2 cellular contexts compared by ENCODE assay signal in the genomic region with DNA sequence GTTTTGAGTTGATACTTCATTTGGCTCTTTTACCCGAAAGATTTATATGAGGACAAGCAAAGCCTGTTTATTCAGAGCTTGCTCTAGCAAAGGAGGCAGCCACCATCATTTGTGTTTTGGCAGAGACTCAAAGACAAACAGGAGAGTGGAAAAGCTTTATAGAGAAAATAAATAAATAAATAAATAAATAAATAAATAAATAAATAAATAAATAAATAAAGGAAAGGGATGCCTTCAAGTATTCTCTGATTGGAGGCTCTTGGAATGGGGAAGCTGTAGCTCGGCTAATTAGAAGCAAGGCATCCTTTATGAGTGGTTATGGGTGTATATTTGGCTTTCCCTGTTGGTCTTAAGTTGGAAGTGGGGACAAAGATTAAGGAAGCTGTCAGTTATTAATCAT.
A peak's percentile ranks its signal among the peaks of the same experiment; 100 is the strongest.
TF ChIP-seq lines count a peak whose summit lies in the region.

No MANE protein-coding gene starts in this region.

TF ChIP-seq in HepG2, 621 proteins besides CTCF, POLR2A, EP300 and RAD21 (continued from another document):
- TF ChIP-seq, protein P1, sequence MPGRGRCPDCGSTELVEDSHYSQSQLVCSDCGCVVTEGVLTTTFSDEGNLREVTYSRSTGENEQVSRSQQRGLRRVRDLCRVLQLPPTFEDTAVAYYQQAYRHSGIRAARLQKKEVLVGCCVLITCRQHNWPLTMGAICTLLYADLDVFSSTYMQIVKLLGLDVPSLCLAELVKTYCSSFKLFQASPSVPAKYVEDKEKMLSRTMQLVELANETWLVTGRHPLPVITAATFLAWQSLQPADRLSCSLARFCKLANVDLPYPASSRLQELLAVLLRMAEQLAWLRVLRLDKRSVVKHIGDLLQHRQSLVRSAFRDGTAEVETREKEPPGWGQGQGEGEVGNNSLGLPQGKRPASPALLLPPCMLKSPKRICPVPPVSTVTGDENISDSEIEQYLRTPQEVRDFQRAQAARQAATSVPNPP (CRISPR knock-in tag; IDR thresholded peaks at IDR 0.05): no peak
- TF ChIP-seq ZNF883 (CRISPR knock-in tag; IDR thresholded peaks at IDR 0.05; ENCODE audit: not compliant biosample characterization) (no peak), ZNF724P (CRISPR knock-in tag; IDR thresholded peaks at IDR 0.05; ENCODE audit: borderline replicate concordance) (no peak), ZFY (CRISPR knock-in tag; IDR thresholded peaks at IDR 0.05) (no peak), ZNF224 (CRISPR knock-in tag; IDR thresholded peaks at IDR 0.05) (no peak), ZNF670 (CRISPR knock-in tag; IDR thresholded peaks at IDR 0.05; ENCODE audit: borderline replicate concordance) (no peak), ZC3H13 (CRISPR knock-in tag; IDR thresholded peaks at IDR 0.05) (no peak), MAFK (conservative IDR thresholded peaks at IDR 0.05 in 1 of 2, IDR thresholded peaks at IDR 0.05 in 1 of 2; ENCODE audit: low read length in 2 of 2) (no peak), PHB2 (IDR thresholded peaks at IDR 0.05; ENCODE audit: partially characterized antibody) (no peak), PPARG (CRISPR knock-in tag; conservative IDR thresholded peaks at IDR 0.05) (no peak), TBL1XR1 (IDR thresholded peaks at IDR 0.05; ENCODE audit: borderline replicate concordance, low read length, partially characterized antibody) (no peak), WIZ (CRISPR knock-in tag; IDR thresholded peaks at IDR 0.05) (no peak)
- TF ChIP-seq, protein P2, sequence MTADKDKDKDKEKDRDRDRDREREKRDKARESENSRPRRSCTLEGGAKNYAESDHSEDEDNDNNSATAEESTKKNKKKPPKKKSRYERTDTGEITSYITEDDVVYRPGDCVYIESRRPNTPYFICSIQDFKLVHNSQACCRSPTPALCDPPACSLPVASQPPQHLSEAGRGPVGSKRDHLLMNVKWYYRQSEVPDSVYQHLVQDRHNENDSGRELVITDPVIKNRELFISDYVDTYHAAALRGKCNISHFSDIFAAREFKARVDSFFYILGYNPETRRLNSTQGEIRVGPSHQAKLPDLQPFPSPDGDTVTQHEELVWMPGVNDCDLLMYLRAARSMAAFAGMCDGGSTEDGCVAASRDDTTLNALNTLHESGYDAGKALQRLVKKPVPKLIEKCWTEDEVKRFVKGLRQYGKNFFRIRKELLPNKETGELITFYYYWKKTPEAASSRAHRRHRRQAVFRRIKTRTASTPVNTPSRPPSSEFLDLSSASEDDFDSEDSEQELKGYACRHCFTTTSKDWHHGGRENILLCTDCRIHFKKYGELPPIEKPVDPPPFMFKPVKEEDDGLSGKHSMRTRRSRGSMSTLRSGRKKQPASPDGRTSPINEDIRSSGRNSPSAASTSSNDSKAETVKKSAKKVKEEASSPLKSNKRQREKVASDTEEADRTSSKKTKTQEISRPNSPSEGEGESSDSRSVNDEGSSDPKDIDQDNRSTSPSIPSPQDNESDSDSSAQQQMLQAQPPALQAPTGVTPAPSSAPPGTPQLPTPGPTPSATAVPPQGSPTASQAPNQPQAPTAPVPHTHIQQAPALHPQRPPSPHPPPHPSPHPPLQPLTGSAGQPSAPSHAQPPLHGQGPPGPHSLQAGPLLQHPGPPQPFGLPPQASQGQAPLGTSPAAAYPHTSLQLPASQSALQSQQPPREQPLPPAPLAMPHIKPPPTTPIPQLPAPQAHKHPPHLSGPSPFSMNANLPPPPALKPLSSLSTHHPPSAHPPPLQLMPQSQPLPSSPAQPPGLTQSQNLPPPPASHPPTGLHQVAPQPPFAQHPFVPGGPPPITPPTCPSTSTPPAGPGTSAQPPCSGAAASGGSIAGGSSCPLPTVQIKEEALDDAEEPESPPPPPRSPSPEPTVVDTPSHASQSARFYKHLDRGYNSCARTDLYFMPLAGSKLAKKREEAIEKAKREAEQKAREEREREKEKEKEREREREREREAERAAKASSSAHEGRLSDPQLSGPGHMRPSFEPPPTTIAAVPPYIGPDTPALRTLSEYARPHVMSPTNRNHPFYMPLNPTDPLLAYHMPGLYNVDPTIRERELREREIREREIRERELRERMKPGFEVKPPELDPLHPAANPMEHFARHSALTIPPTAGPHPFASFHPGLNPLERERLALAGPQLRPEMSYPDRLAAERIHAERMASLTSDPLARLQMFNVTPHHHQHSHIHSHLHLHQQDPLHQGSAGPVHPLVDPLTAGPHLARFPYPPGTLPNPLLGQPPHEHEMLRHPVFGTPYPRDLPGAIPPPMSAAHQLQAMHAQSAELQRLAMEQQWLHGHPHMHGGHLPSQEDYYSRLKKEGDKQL (CRISPR knock-in tag; IDR thresholded peaks at IDR 0.05; ENCODE audit: low read depth): no peak
- TF ChIP-seq, protein P3, sequence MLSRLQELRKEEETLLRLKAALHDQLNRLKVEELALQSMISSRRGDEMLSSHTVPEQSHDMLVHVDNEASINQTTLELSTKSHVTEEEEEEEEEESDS (CRISPR knock-in tag; IDR thresholded peaks at IDR 0.05; ENCODE audit: borderline replicate concordance): no peak
- TF ChIP-seq, protein P4, sequence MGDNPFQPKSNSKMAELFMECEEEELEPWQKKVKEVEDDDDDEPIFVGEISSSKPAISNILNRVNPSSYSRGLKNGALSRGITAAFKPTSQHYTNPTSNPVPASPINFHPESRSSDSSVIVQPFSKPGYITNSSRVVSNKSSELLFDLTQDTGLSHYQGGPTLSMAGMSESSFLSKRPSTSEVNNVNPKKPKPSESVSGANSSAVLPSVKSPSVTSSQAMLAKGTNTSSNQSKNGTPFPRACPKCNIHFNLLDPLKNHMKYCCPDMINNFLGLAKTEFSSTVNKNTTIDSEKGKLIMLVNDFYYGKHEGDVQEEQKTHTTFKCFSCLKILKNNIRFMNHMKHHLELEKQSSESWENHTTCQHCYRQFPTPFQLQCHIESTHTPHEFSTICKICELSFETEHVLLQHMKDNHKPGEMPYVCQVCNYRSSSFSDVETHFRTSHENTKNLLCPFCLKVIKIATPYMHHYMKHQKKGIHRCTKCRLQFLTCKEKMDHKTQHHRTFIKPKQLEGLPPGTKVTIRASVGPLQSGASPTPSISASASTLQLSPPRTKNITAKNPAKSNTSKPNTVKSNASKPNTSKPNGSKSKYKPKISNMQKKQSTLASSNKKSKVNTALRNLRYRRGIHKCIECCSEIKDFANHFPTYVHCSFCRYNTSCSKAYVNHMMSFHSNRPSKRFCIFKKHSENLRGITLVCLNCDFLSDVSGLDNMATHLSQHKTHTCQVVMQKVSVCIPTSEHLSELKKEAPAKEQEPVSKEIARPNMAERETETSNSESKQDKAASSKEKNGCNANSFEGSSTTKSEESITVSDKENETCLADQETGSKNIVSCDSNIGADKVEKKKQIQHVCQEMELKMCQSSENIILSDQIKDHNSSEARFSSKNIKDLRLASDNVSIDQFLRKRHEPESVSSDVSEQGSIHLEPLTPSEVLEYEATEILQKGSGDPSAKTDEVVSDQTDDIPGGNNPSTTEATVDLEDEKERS (CRISPR knock-in tag; IDR thresholded peaks at IDR 0.05): no peak

TF ChIP-seq in HEK293, 187 proteins besides CTCF, POLR2A, EP300 and RAD21 (continued from another document and continues in another):
- TF ChIP-seq, protein P5, sequence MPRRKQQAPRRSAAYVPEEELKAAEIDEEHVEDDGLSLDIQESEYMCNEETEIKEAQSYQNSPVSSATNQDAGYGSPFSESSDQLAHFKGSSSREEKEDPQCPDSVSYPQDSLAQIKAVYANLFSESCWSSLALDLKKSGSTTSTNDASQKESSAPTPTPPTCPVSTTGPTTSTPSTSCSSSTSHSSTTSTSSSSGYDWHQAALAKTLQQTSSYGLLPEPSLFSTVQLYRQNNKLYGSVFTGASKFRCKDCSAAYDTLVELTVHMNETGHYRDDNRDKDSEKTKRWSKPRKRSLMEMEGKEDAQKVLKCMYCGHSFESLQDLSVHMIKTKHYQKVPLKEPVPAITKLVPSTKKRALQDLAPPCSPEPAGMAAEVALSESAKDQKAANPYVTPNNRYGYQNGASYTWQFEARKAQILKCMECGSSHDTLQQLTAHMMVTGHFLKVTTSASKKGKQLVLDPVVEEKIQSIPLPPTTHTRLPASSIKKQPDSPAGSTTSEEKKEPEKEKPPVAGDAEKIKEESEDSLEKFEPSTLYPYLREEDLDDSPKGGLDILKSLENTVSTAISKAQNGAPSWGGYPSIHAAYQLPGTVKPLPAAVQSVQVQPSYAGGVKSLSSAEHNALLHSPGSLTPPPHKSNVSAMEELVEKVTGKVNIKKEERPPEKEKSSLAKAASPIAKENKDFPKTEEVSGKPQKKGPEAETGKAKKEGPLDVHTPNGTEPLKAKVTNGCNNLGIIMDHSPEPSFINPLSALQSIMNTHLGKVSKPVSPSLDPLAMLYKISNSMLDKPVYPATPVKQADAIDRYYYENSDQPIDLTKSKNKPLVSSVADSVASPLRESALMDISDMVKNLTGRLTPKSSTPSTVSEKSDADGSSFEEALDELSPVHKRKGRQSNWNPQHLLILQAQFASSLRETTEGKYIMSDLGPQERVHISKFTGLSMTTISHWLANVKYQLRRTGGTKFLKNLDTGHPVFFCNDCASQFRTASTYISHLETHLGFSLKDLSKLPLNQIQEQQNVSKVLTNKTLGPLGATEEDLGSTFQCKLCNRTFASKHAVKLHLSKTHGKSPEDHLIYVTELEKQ (tag by site-specific recombination; IDR thresholded peaks at IDR 0.05; ENCODE audit: borderline replicate concordance): no peak; the same call in 1 of the 2 replicates
- TF ChIP-seq, protein P6, sequence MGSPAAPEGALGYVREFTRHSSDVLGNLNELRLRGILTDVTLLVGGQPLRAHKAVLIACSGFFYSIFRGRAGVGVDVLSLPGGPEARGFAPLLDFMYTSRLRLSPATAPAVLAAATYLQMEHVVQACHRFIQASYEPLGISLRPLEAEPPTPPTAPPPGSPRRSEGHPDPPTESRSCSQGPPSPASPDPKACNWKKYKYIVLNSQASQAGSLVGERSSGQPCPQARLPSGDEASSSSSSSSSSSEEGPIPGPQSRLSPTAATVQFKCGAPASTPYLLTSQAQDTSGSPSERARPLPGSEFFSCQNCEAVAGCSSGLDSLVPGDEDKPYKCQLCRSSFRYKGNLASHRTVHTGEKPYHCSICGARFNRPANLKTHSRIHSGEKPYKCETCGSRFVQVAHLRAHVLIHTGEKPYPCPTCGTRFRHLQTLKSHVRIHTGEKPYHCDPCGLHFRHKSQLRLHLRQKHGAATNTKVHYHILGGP (tag by site-specific recombination; IDR thresholded peaks at IDR 0.05): no peak
- TF ChIP-seq GLI2 (tag by site-specific recombination; IDR thresholded peaks at IDR 0.05; ENCODE audit: borderline replicate concordance, low read depth) (peak; percentile 40; the same call in 1 of the 2 replicates), SP7 (tag by site-specific recombination; IDR thresholded peaks at IDR 0.05) (no peak), MEIS1 (CRISPR knock-in tag; IDR thresholded peaks at IDR 0.05; ENCODE audit: borderline replicate concordance) (no peak), ZXDB (tag by site-specific recombination; IDR thresholded peaks at IDR 0.05) (peak; percentile 52; the same call in 1 of the 2 replicates), KLF1 (tag by site-specific recombination; IDR thresholded peaks at IDR 0.05) (no peak), ZNF677 (tag by site-specific recombination; IDR thresholded peaks at IDR 0.05) (no peak), WT1 (tag by site-specific recombination; IDR thresholded peaks at IDR 0.05) (no peak), ZNF664 (tag by site-specific recombination; IDR thresholded peaks at IDR 0.05) (no peak), ZNF629 (tag by site-specific recombination; IDR thresholded peaks at IDR 0.05) (0 out of 2 replicates have a peak, but pooled peaks have one; percentile 21), GFI1B (tag by site-specific recombination; IDR thresholded peaks at IDR 0.05) (no peak), ZNF785 (tag by site-specific recombination; IDR thresholded peaks at IDR 0.05) (no peak), GLI4 (tag by site-specific recombination; IDR thresholded peaks at IDR 0.05) (no peak)
- TF ChIP-seq, protein P7, sequence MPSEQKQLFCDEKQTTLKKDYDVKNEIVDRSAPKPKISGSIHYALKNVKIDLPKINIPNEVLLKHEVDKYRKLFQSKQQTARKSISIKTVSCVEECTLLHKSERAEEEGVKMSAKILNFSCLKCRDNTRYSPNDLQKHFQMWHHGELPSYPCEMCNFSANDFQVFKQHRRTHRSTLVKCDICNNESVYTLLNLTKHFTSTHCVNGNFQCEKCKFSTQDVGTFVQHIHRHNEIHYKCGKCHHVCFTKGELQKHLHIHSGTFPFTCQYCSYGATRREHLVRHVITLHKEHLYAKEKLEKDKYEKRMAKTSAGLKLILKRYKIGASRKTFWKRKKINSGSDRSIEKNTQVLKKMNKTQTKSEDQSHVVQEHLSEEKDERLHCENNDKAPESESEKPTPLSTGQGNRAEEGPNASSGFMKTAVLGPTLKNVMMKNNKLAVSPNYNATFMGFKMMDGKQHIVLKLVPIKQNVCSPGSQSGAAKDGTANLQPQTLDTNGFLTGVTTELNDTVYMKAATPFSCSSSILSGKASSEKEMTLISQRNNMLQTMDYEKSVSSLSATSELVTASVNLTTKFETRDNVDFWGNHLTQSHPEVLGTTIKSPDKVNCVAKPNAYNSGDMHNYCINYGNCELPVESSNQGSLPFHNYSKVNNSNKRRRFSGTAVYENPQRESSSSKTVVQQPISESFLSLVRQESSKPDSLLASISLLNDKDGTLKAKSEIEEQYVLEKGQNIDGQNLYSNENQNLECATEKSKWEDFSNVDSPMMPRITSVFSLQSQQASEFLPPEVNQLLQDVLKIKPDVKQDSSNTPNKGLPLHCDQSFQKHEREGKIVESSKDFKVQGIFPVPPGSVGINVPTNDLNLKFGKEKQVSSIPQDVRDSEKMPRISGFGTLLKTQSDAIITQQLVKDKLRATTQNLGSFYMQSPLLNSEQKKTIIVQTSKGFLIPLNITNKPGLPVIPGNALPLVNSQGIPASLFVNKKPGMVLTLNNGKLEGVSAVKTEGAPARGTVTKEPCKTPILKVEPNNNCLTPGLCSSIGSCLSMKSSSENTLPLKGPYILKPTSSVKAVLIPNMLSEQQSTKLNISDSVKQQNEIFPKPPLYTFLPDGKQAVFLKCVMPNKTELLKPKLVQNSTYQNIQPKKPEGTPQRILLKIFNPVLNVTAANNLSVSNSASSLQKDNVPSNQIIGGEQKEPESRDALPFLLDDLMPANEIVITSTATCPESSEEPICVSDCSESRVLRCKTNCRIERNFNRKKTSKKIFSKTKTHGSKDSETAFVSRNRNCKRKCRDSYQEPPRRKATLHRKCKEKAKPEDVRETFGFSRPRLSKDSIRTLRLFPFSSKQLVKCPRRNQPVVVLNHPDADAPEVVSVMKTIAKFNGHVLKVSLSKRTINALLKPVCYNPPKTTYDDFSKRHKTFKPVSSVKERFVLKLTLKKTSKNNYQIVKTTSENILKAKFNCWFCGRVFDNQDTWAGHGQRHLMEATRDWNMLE (tag by site-specific recombination; conservative IDR thresholded peaks at IDR 0.05; ENCODE audit: low read depth): peak; percentile 88
- TF ChIP-seq, protein P8, sequence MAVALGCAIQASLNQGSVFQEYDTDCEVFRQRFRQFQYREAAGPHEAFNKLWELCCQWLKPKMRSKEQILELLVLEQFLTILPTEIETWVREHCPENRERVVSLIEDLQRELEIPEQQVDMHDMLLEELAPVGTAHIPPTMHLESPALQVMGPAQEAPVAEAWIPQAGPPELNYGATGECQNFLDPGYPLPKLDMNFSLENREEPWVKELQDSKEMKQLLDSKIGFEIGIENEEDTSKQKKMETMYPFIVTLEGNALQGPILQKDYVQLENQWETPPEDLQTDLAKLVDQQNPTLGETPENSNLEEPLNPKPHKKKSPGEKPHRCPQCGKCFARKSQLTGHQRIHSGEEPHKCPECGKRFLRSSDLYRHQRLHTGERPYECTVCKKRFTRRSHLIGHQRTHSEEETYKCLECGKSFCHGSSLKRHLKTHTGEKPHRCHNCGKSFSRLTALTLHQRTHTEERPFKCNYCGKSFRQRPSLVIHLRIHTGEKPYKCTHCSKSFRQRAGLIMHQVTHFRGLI (tag by site-specific recombination; IDR thresholded peaks at IDR 0.05): no peak
- TF ChIP-seq, protein P9, sequence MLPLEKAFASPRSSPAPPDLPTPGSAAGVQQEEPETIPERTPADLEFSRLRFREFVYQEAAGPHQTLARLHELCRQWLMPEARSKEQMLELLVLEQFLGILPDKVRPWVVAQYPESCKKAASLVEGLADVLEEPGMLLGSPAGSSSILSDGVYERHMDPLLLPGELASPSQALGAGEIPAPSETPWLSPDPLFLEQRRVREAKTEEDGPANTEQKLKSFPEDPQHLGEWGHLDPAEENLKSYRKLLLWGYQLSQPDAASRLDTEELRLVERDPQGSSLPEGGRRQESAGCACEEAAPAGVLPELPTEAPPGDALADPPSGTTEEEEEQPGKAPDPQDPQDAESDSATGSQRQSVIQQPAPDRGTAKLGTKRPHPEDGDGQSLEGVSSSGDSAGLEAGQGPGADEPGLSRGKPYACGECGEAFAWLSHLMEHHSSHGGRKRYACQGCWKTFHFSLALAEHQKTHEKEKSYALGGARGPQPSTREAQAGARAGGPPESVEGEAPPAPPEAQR (tag by site-specific recombination; IDR thresholded peaks at IDR 0.05): no peak
